In the genomic region with DNA sequence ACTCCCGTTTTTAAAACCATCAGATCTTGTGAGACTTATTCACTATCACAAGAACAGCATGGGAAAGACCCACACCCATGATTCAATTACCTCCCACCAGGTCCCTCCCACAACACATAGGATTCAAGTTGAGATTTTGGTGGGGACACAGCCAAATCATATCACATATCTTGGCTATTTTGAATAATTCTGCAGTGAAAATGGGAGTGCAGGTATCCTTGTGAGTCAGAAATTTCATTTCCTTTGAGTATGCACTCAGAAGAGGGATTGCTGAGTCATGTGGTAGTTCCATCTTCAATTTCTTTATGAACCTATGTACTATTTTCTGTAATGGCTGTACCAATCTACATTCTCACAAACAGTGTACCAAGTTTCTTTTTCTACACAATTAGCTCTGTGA, we compare ENCODE assay signal across 24 cellular contexts.
A peak's percentile ranks its signal among the peaks of the same experiment; 100 is the strongest.
DNase-seq lines count a peak whose midpoint lies in the region; ATAC-seq and TF ChIP-seq lines count a peak whose summit lies in the region.
"Had no signal": no experiment of that assay in that cellular context is flagged by ENCODE, and none has a peak within 500 bp of the region (broad histone marks: within the 10 kb centered on the region; RNA-seq: fewer than 3 reads in every experiment).

No MANE protein-coding gene starts in this region.

- H3K27ac Mint-ChIP-seq in stimulated activated naive CD8-positive, alpha-beta T cell treated with anti-CD3 and anti-CD28 coated beads, Interleukin-15, amount 100 ng/mL, for 72 hours = peak overlapping the region in 1 of 2 donors; percentile 61
- H3K27ac Mint-ChIP-seq in T-helper 17 cell = no peak overlapping the region
- H3K27ac Mint-ChIP-seq in endothelial cell (ENCODE audit: unreplicated experiment) = no peak overlapping the region
- H3K27ac Mint-ChIP-seq: activated naive CD4-positive, alpha-beta T cell treated with anti-CD3 and anti-CD28 coated beads for 36 hours; naive thymus-derived CD8-positive, alpha-beta T cell; T-helper 1 cell treated with Interleukin-12 subunit alpha and Interleukin-12 subunit beta and Interleukin-4 antibody, amounts not matched to agents 30 μg/mL and 1 μg/mL, for 36 hours had no signal

- no peaks in the 10 kb centered on the region for H3K4me1 Mint-ChIP-seq in stimulated activated naive CD8-positive, alpha-beta T cell treated with anti-CD3 and anti-CD28 coated beads, Interleukin-15, amount 100 ng/mL, for 72 hours
- no peaks in the 10 kb centered on the region for H3K4me1 Mint-ChIP-seq in T-helper 17 cell
- H3K4me1 Mint-ChIP-seq in endothelial cell (ENCODE audit: unreplicated experiment) = peaks cover 5% of the 10 kb centered on the region
- H3K4me1 Mint-ChIP-seq: naive thymus-derived CD8-positive, alpha-beta T cell had no signal

- ATAC-seq in stimulated activated naive CD8-positive, alpha-beta T cell treated with anti-CD3 and anti-CD28 coated beads, Interleukin-15, amount 100 ng/mL, for 72 hours = peak; percentile 42
- no peak for ATAC-seq in stimulated activated naive CD8-positive, alpha-beta T cell treated with anti-CD3 and anti-CD28 coated beads, Interleukin-15, Interleukin-2, amounts not matched to agents 100 U/mL and 50 U/mL, for 24 hours
- peak; percentile 42 for ATAC-seq in HG02759 (IDR thresholded peaks at IDR 0.05; ENCODE audit: unreplicated experiment)
- no peak for ATAC-seq in T-helper 17 cell
- ATAC-seq: heart right ventricle; left lung; naive thymus-derived CD8-positive, alpha-beta T cell had no signal

- peaks cover 8% of the 10 kb centered on the region for H3K27me3 Mint-ChIP-seq in stimulated activated naive CD8-positive, alpha-beta T cell treated with anti-CD3 and anti-CD28 coated beads, Interleukin-15, amount 100 ng/mL, for 72 hours
- peaks cover 8% of the 10 kb centered on the region for H3K27me3 Mint-ChIP-seq in T-helper 17 cell
- H3K27me3 Mint-ChIP-seq in endothelial cell (ENCODE audit: unreplicated experiment) = no peaks in the 10 kb centered on the region

- TF ChIP-seq CTCF in endothelial cell (IDR thresholded peaks at IDR 0.05; ENCODE audit: unreplicated experiment) = no peak

- H3K4me3 Mint-ChIP-seq in stimulated activated naive CD8-positive, alpha-beta T cell treated with anti-CD3 and anti-CD28 coated beads, Interleukin-15, amount 100 ng/mL, for 72 hours = no peak overlapping the region
- no peak overlapping the region for H3K4me3 Mint-ChIP-seq in T-helper 17 cell
- no peak overlapping the region for H3K4me3 Mint-ChIP-seq in endothelial cell (ENCODE audit: unreplicated experiment)
- H3K4me3 Mint-ChIP-seq: activated naive CD4-positive, alpha-beta T cell treated with anti-CD3 and anti-CD28 coated beads for 36 hours; naive thymus-derived CD8-positive, alpha-beta T cell; T-helper 1 cell treated with Interleukin-12 subunit alpha and Interleukin-12 subunit beta and Interleukin-4 antibody, amounts not matched to agents 30 μg/mL and 1 μg/mL, for 36 hours had no signal

- peaks cover 5% of the 10 kb centered on the region for H3K9me3 ChIP-seq in T-helper 17 cell (ENCODE audit: control insufficient read depth, low read length, poor library complexity, severe bottlenecking)
- H3K9me3 ChIP-seq: left lung, ovary, right atrium auricular region, SJSA1, vagina had no signal

- peaks cover 0 to 4% of the 10 kb centered on the region in 2 donors for H3K9me3 Mint-ChIP-seq in stimulated activated naive CD8-positive, alpha-beta T cell treated with anti-CD3 and anti-CD28 coated beads, Interleukin-15, amount 100 ng/mL, for 72 hours
- H3K9me3 Mint-ChIP-seq in endothelial cell (ENCODE audit: unreplicated experiment) = no peaks in the 10 kb centered on the region
- H3K9me3 Mint-ChIP-seq: naive thymus-derived CD8-positive, alpha-beta T cell; T-helper 1 cell treated with Interleukin-12 subunit alpha and Interleukin-12 subunit beta and Interleukin-4 antibody, amounts not matched to agents 30 μg/mL and 1 μg/mL, for 36 hours had no signal

- H3K36me3 Mint-ChIP-seq in T-helper 17 cell (ENCODE audit: low read depth) (no peaks in the 10 kb centered on the region), endothelial cell (ENCODE audit: low read depth, unreplicated experiment) (no peaks in the 10 kb centered on the region)
- H3K36me3 Mint-ChIP-seq: naive thymus-derived CD8-positive, alpha-beta T cell had no signal

- no peak for DNase-seq in stimulated activated naive CD8-positive, alpha-beta T cell treated with anti-CD3 and anti-CD28 coated beads, Interleukin-15, amount 100 ng/mL, for 72 hours
- DNase-seq in stimulated activated naive CD8-positive, alpha-beta T cell treated with anti-CD3 and anti-CD28 coated beads, Interleukin-15, Interleukin-2, amounts not matched to agents 100 U/mL and 50 U/mL, for 24 hours = no peak
- DNase-seq in NCI-H226 (peak; percentile 20), T-helper 17 cell (no peak), NCI-H187 treated with DMSO at 0.1 percent for 48 hours (lab: John Stamatoyannopoulos, UW) (no peak), NCI-H345 (lab: John Stamatoyannopoulos, UW) (no peak), endothelial cell (ENCODE audit: low spot score) (no peak)
- DNase-seq: activated naive CD4-positive, alpha-beta T cell treated with anti-CD3 and anti-CD28 coated beads for 36 hours; amygdala; central memory CD4-positive, alpha-beta T cell; heart right ventricle; left lung; naive thymus-derived CD8-positive, alpha-beta T cell; NCI-H1436 treated with DMSO at 0.1 percent for 48 hours; NCI-H2171 treated with DMSO at 0.1 percent for 48 hours; NCI-H774; ovary; stimulated activated CD4-positive, alpha-beta T cell treated with anti-CD3 and anti-CD28 coated beads, Interleukin-12 subunit alpha, Interleukin-12 subunit beta, amount 100 ng/mL, for 4 hours; stimulated activated CD8-positive, alpha-beta memory T cell treated with anti-CD3 and anti-CD28 coated beads, Interleukin-4, amount 100 ng/mL, for 48 hours had no signal

Comparison
In these comparisons a context has a peak if more than half of its experiments do, and no peak if none do; other contexts are left out.
1. ATAC-seq: peak in stimulated activated naive CD8-positive, alpha-beta T cell treated with anti-CD3 and anti-CD28 coated beads, Interleukin-15, amount 100 ng/mL, for 72 hours (single experiment) and HG02759 (single experiment); none in stimulated activated naive CD8-positive, alpha-beta T cell treated with anti-CD3 and anti-CD28 coated beads, Interleukin-15, Interleukin-2, amounts not matched to agents 100 U/mL and 50 U/mL, for 24 hours (single experiment) and T-helper 17 cell (single experiment).